ENCODE assay signal across 8 cellular contexts in the genomic region with DNA sequence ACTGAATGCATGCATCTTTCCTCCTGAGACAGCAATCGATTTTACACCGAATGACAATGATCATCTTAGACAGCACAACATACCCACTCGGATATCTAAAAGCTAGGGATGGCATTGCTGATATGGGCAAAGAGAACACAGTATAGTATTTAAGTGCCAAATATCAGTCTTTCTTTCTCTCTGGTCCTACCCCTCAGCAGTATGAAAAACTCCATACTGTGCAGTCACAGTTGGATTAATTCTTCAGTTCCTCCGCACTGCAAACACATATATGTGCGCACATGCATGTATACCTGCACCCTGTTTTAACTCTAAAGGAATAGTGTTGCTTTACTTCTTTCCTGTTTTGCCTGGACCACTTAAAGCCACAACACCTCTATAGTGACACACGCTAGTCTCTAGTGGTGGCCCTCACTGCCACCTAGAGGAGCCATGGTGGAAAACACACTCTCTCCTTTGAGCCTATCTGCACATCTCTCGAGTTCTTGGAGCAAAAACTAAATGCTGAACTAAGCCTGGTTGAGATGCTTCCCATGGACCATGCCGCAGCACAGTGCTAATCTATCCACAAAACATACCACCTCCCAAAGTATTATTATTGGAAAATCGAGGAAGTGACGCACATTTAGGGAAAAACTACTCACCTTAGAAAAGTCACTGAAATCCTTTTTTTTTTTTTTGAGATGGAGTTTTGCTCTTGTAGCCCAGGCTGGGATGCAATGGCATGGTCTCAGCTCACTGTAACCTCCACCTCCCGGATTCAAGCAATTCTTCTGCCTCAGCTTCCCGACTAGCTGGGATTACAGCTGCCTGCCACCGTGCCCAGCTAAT. TPM values are rescaled to one million over a fixed set of nuclear protein-coding genes. Genes with fewer than 3 reads are reported as not detected.
A peak's percentile ranks its signal among the peaks of the same experiment; 100 is the strongest.
DNase-seq lines count a peak whose midpoint lies in the region; ATAC-seq and TF ChIP-seq lines count a peak whose summit lies in the region.

No MANE protein-coding gene starts in this region.

- DNase-seq in Caki2 (ENCODE audit: low read depth) (peak; percentile 59), PC-9 (peak; percentile 59 to 67), foreskin keratinocyte (peak in 1 of 2 donors; percentile 57), ovary (peak in 1 of 5 donors; percentile 53)
- peak; percentile 18 for DNase-seq in activated T-helper 2 cell treated with anti-CD3 and anti-CD28 coated beads, Interferon-gamma antibody, Interleukin-2, Interleukin-4, amounts not matched to agents 10 μg/mL and 5 μg/mL and 100 μg/mL, durations not matched to agents 14 hours and 24 hours and 36 hours (ENCODE audit: low spot score)

- intact Hi-C loops in PC-9 (cut with micrococcal nuclease; ENCODE audit: unreplicated experiment), result loop anchor here (1.0 to 2.0 kb wide), 2 partner anchors 18 to 37 kb away; partner anchors contain the start of gene OLR1
- intact Hi-C loops in activated T-helper 2 cell treated with anti-CD3 and anti-CD28 coated beads, Interferon-gamma antibody, Interleukin-2, Interleukin-4, amounts not matched to agents 10 μg/mL and 5 μg/mL and 100 μg/mL, durations not matched to agents 14 hours and 24 hours and 36 hours (cut with micrococcal nuclease), result loop anchor here (2.0 to 5.0 kb wide), 2 partner anchors 38 to 178 kb away; partner anchors contain the start of gene CLEC12B
- intact Hi-C loops in ovary (cut with DNase I), result no loop called here

- H3K4me3 Mint-ChIP-seq in activated T-helper 2 cell treated with anti-CD3 and anti-CD28 coated beads, Interferon-gamma antibody, Interleukin-2, Interleukin-4, amounts not matched to agents 10 μg/mL and 5 μg/mL and 100 μg/mL, durations not matched to agents 14 hours and 24 hours and 36 hours (ENCODE audit: low read depth), result no peak overlapping the region

- peak; percentile 74 for TF ChIP-seq CTCF in PC-9 (conservative IDR thresholded peaks at IDR 0.05)
- TF ChIP-seq CTCF in foreskin keratinocyte (conservative IDR thresholded peaks at IDR 0.05), result peak; percentile 88
- peak in 2 of 3 donors; percentile 23 to 47 for TF ChIP-seq CTCF in ovary (IDR thresholded peaks at IDR 0.05)

- no peak for TF ChIP-seq EP300 in ovary (IDR thresholded peaks at IDR 0.05)

- H3K27me3 ChIP-seq in PC-9 (ENCODE audit: insufficient read depth, low read depth), result no peaks in the 10 kb centered on the region
- no peaks in the 10 kb centered on the region for H3K27me3 ChIP-seq in foreskin keratinocyte
- no peaks in the 10 kb centered on the region for H3K27me3 ChIP-seq in ovary

- peaks cover 35% of the 10 kb centered on the region for H3K27me3 Mint-ChIP-seq in activated T-helper 2 cell treated with anti-CD3 and anti-CD28 coated beads, Interferon-gamma antibody, Interleukin-2, Interleukin-4, amounts not matched to agents 10 μg/mL and 5 μg/mL and 100 μg/mL, durations not matched to agents 14 hours and 24 hours and 36 hours (ENCODE audit: low read depth)

- H4K20me1 ChIP-seq in PC-9 (ENCODE audit: insufficient read depth), result no peaks in the 10 kb centered on the region

- peaks cover 24% of the 10 kb centered on the region for H3F3A ChIP-seq in PC-9 (ENCODE audit: insufficient read depth, low read depth)

- no peak overlapping the region for H2AFZ ChIP-seq in PC-9

- no peaks in the 10 kb centered on the region for H3K79me2 ChIP-seq in PC-9 (ENCODE audit: low read depth)

- no peak overlapping the region for H3K4me3 ChIP-seq in PC-9
- no peak overlapping the region for H3K4me3 ChIP-seq in ovary

- no peaks in the 10 kb centered on the region for H3K9me2 ChIP-seq in PC-9 (ENCODE audit: insufficient read depth)

- H3K4me1 Mint-ChIP-seq in activated T-helper 2 cell treated with anti-CD3 and anti-CD28 coated beads, Interferon-gamma antibody, Interleukin-2, Interleukin-4, amounts not matched to agents 10 μg/mL and 5 μg/mL and 100 μg/mL, durations not matched to agents 14 hours and 24 hours and 36 hours (ENCODE audit: low read depth), result peaks cover 2% of the 10 kb centered on the region

- no peak for TF ChIP-seq POLR2A in ovary (IDR thresholded peaks at IDR 0.05)

- H3K9me3 ChIP-seq in PC-9 (ENCODE audit: insufficient read depth, low read depth), result no peaks in the 10 kb centered on the region
- H3K9me3 ChIP-seq in ovary, result no peaks in the 10 kb centered on the region

- POLR2A ChIA-PET in PC-9 (lab: Charles Lee; ENCODE audit: unreplicated experiment), result interaction anchor here (0.7 to 1.2 kb wide), 2 partner anchors 20 to 181 kb away, joined by 3 to 8 read pairs; no protein-coding TSS in a partner anchor

- H3K36me3 ChIP-seq in PC-9 (ENCODE audit: low read depth) (no peaks in the 10 kb centered on the region), ovary (no peaks in the 10 kb centered on the region)

- H3K4me2 ChIP-seq in PC-9, result peak overlapping the region; percentile 73

- H3K9me3 Mint-ChIP-seq in activated T-helper 2 cell treated with anti-CD3 and anti-CD28 coated beads, Interferon-gamma antibody, Interleukin-2, Interleukin-4, amounts not matched to agents 10 μg/mL and 5 μg/mL and 100 μg/mL, durations not matched to agents 14 hours and 24 hours and 36 hours, result no peaks in the 10 kb centered on the region

- ATAC-seq in GM19351 (IDR thresholded peaks at IDR 0.05; ENCODE audit: unreplicated experiment) (peak; percentile 86), HG03521 (IDR thresholded peaks at IDR 0.05; ENCODE audit: unreplicated experiment) (peak; percentile 88), foreskin keratinocyte (peak; percentile 90), HG02763 (IDR thresholded peaks at IDR 0.05; ENCODE audit: unreplicated experiment) (no peak)

- CTCF ChIA-PET in PC-9 (lab: Charles Lee), result interaction anchor here (0.6 to 2.8 kb wide), 9 partner anchors 13 to 465 kb away, joined by 3 to 28 read pairs (median 3); no protein-coding TSS in a partner anchor

- WGBS in ovary, 3 donors, result 58 to 63% (median 62%) methylated on average over 13 of the region's 13 CpGs

- peak overlapping the region; percentile 79 for H3K27ac ChIP-seq in PC-9
- no peak overlapping the region for H3K27ac ChIP-seq in foreskin keratinocyte
- H3K27ac ChIP-seq in ovary, result no peak overlapping the region

- H3K27ac Mint-ChIP-seq in activated T-helper 2 cell treated with anti-CD3 and anti-CD28 coated beads, Interferon-gamma antibody, Interleukin-2, Interleukin-4, amounts not matched to agents 10 μg/mL and 5 μg/mL and 100 μg/mL, durations not matched to agents 14 hours and 24 hours and 36 hours, result no peak overlapping the region

- in situ Hi-C loops in Caki2 (cut with HindIII; ENCODE audit: low pct_unique_long_range_greater_than_20kb, low sequenced_read_pairs), result no loop called here

- BruUV-seq in PC-9 (replicated peaks; lab: Mats Ljungman, UMichigan), result no TSS peak

- H3K36me3 Mint-ChIP-seq in activated T-helper 2 cell treated with anti-CD3 and anti-CD28 coated beads, Interferon-gamma antibody, Interleukin-2, Interleukin-4, amounts not matched to agents 10 μg/mL and 5 μg/mL and 100 μg/mL, durations not matched to agents 14 hours and 24 hours and 36 hours (ENCODE audit: low read depth), result no peaks in the 10 kb centered on the region

- H3K4me1 ChIP-seq in PC-9 (replicated peaks; ENCODE audit: insufficient read depth) (peaks cover 40% of the 10 kb centered on the region), foreskin keratinocyte (peaks cover 12% of the 10 kb centered on the region), ovary (ENCODE audit: insufficient read depth) (no peaks in the 10 kb centered on the region)

RNA-seq across cellular contexts. Expression of gene TMEM52B, which starts 11.9 kb away (rescaled TPM):
- 2.8 TPM in 1 of 2 replicates, not detected in the other for total RNA-seq in Caki2 (2014; rRNA removed; shearing (Covaris generic); ENCODE audit: low replicate concordance)
- total RNA-seq in PC-9 (2021) (2.6 and 4.2 TPM in 2 replicates), foreskin keratinocyte (not detected in 2 replicates), ovary (under 1 TPM in 2 of 7 donors, not detected in 5; 0.07 to 0.69 TPM)
- not detected in 2 replicates for total RNA-seq in activated T-helper 2 cell treated with anti-CD3 and anti-CD28 coated beads, Interferon-gamma antibody, Interleukin-2, Interleukin-4, amounts not matched to agents 10 μg/mL and 5 μg/mL and 100 μg/mL, durations not matched to agents 14 hours and 24 hours and 36 hours
- polyA plus RNA-seq in foreskin keratinocyte (not detected in 2 replicates), ovary (under 1 TPM; 0.04 to 0.10 TPM)

RNA-seq across cellular contexts. Expression of gene OLR1, which starts 18.8 kb away (rescaled TPM):
- not detected in 2 replicates for total RNA-seq in Caki2 (2014; rRNA removed; shearing (Covaris generic); ENCODE audit: low replicate concordance)
- 20.2 and 22.4 TPM in 2 replicates for total RNA-seq in PC-9 (2021)
- not detected in 2 replicates for total RNA-seq in activated T-helper 2 cell treated with anti-CD3 and anti-CD28 coated beads, Interferon-gamma antibody, Interleukin-2, Interleukin-4, amounts not matched to agents 10 μg/mL and 5 μg/mL and 100 μg/mL, durations not matched to agents 14 hours and 24 hours and 36 hours
- total RNA-seq in foreskin keratinocyte, result not detected in 2 replicates
- not detected in 2 replicates for polyA plus RNA-seq in foreskin keratinocyte
- 10 to 100 TPM in 1 of 7 donors, 1 to 10 TPM in 3, under 1 TPM in 3; 0.71 to 12.3 (median 1.1) TPM for total RNA-seq in ovary
- under 1 TPM; 0.10 to 0.48 TPM for polyA plus RNA-seq in ovary

RNA-seq across cellular contexts. Expression of gene GABARAPL1, which starts 21.9 kb away (rescaled TPM):
- 83.6 and 160 TPM in 2 replicates for total RNA-seq in Caki2 (2014; rRNA removed; shearing (Covaris generic); ENCODE audit: low replicate concordance)
- total RNA-seq in PC-9 (2021) (85.6 and 143 TPM in 2 replicates), foreskin keratinocyte (9.0 and 12.1 TPM in 2 replicates), ovary (100 to 1,000 TPM in 2 of 7 donors, 10 to 100 TPM in 5; 53.1 to 139 (median 96.1) TPM)
- total RNA-seq in activated T-helper 2 cell treated with anti-CD3 and anti-CD28 coated beads, Interferon-gamma antibody, Interleukin-2, Interleukin-4, amounts not matched to agents 10 μg/mL and 5 μg/mL and 100 μg/mL, durations not matched to agents 14 hours and 24 hours and 36 hours, result 4.0 and 5.2 TPM in 2 replicates
- polyA plus RNA-seq in foreskin keratinocyte (8.7 and 9.8 TPM in 2 replicates), ovary (100 to 1,000 TPM in 1 of 2 donors, 10 to 100 TPM in 1; 58.7 to 186 TPM)

Comparison
In these comparisons a context has a peak if more than half of its experiments do, and no peak if none do; other contexts are left out.
1. CTCF ChIP-seq: peak in every context shown above with its lines; median percentile 88 in foreskin keratinocyte; 74 in PC-9; 35 in ovary.
2. intact Hi-C loops: an anchor here in PC-9 (1.0 to 2.0 kb wide) and activated T-helper 2 cell treated with anti-CD3 and anti-CD28 coated beads, Interferon-gamma antibody, Interleukin-2, Interleukin-4, amounts not matched to agents 10 μg/mL and 5 μg/mL and 100 μg/mL, durations not matched to agents 14 hours and 24 hours and 36 hours (2.0 to 5.0 kb wide); none called in ovary.